ENCODE assay signal across 8 cellular contexts in the genomic region with DNA sequence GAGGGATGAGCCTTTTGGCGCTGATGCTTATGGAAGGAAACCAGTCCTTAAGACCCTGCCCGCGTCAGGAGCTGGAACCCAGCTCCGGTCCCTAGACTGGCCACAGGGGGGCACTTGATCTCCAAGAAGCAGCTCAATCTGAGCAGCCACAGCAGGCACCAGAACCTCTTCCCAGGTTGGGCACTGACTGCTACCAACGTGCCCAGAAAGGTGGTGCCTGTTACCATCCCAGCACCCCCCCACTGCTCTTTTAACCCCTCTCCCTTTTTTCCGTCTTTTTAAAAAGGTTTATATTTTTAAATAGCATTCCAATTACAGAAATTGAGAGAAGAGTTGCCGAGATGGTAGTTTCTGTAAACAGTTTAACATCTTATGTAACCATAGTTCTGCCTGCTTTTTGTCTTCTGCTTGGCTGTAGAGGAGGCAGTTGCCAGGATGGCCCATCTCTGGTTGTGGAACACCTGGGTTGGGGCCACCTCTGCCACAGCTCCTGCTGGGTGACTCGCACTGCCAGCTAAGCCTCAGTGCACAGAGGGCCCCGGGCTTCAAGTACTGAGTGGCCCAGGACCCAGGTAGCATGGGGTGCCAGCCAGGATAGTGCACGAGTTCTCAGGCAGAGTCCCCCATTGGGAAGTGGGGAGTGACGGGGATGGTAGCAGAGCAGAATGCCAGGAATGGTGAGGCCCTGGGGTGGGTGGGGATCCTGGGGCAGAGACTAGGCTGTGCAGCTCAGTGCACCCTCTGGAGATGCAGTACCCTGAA.
DNase-seq lines count a peak whose midpoint lies in the region; ATAC-seq, FAIRE-seq and TF ChIP-seq lines count a peak whose summit lies in the region.

No MANE protein-coding gene starts in this region.

- peaks cover 29% of the 10 kb centered on the region for H3K4me1 ChIP-seq in A549
- peaks cover 6% of the 10 kb centered on the region for H3K4me1 ChIP-seq in Karpas-422 (ENCODE audit: low read length)

- no peaks in the 10 kb centered on the region for H3K27me3 ChIP-seq in Karpas-422 (ENCODE audit: low read length)

- no peak overlapping the region for H3K4me2 ChIP-seq in A549
- H3K4me2 ChIP-seq in Karpas-422 (ENCODE audit: low read depth, low read length, poor library complexity, severe bottlenecking): no peak overlapping the region

- CTCF ChIA-PET in A549 (lab: Yijun Ruan, JAX) (interaction anchor here (0.5 to 42.9 kb wide), 29 partner anchors 9 to 1832 kb away, joined by 3 to 1613 read pairs (median 4); a partner anchor contains a TSS), activated B cell treated with CpG ODN at 0.5 μM for 24 hours (lab: Charles Lee) (interaction anchor here (0.7 to 9.4 kb wide), 15 partner anchors 8 to 494 kb away, joined by 3 to 347 read pairs (median 3); a partner anchor contains a TSS)

- TF ChIP-seq CTCF in A549 (IDR thresholded peaks at IDR 0.05) (peak; percentile 68), activated B cell treated with CpG ODN at 0.5 μM for 24 hours (IDR thresholded peaks at IDR 0.05) (no peak)

- no peaks in the 10 kb centered on the region for H3K27me3 Mint-ChIP-seq in activated B cell treated with CpG ODN at 0.5 μM for 24 hours

- ATAC-seq in A549 (peak; percentile 75 to 85), GM18505 (IDR thresholded peaks at IDR 0.05; ENCODE audit: unreplicated experiment) (peak; percentile 52), activated B cell treated with CpG ODN at 0.5 μM for 24 hours (ENCODE audit: low read depth) (peak; percentile 70)

- FAIRE-seq in A549 (lab: Jason Lieb, UNC): no peak

- no peak overlapping the region for H3K4me3 Mint-ChIP-seq in activated B cell treated with CpG ODN at 0.5 μM for 24 hours

- H3K9me2 ChIP-seq in Karpas-422 (replicated peaks; ENCODE audit: insufficient read depth, low read length): no peaks in the 10 kb centered on the region

- no peaks in the 10 kb centered on the region for H3K36me3 ChIP-seq in Karpas-422 (ENCODE audit: insufficient read depth, low read length)

- TF ChIP-seq POLR2A in A549 (IDR thresholded peaks at IDR 0.05; ENCODE audit: low read length) (no peak), GM18505 (IDR thresholded peaks at IDR 0.05; ENCODE audit: borderline replicate concordance, extremely low read depth, insufficient read depth, insufficient read length) (no peak)

- peaks cover 7% of the 10 kb centered on the region for H3K4me1 Mint-ChIP-seq in activated B cell treated with CpG ODN at 0.5 μM for 24 hours

- no peaks in the 10 kb centered on the region for H3K79me2 ChIP-seq in Karpas-422 (ENCODE audit: low read length)

- H3K9ac ChIP-seq in Karpas-422 (ENCODE audit: low read length): no peak overlapping the region

- H3K4me3 ChIP-seq in A549: no peak overlapping the region
- H3K4me3 ChIP-seq in Karpas-422 (ENCODE audit: low read length): no peak overlapping the region

- peaks cover 7% of the 10 kb centered on the region for H3K36me3 Mint-ChIP-seq in activated B cell treated with CpG ODN at 0.5 μM for 24 hours (ENCODE audit: low read depth)

- TF ChIP-seq RAD21 in A549 (conservative IDR thresholded peaks at IDR 0.05 in 1 of 2, IDR thresholded peaks at IDR 0.05 in 1 of 2): peak; percentile 70 to 86

- H2AFZ ChIP-seq in Karpas-422 (ENCODE audit: low read length): no peak overlapping the region

- H3K27ac ChIP-seq in A549: peak overlapping the region in 1 of 2 experiments; percentile 5; a peak in 1 of 6 replicates
- H3K27ac ChIP-seq in Karpas-422 (ENCODE audit: low read length): no peak overlapping the region
- no peak overlapping the region for H3K27ac ChIP-seq in caudate nucleus (ENCODE audit: low read depth, low read length)

- no peaks in the 10 kb centered on the region for H3K9me3 ChIP-seq in A549
- no peaks in the 10 kb centered on the region for H3K9me3 ChIP-seq in Karpas-422 (ENCODE audit: low read length)

- no peaks in the 10 kb centered on the region for H3K9me3 Mint-ChIP-seq in activated B cell treated with CpG ODN at 0.5 μM for 24 hours

- DNase-seq in A549 (ENCODE audit: low read depth in 1 of 2, low spot score in 1 of 2) (peak; percentile 76 to 82), Karpas-422 (peak; percentile 85), activated B cell treated with CpG ODN at 0.5 μM for 24 hours (peak; percentile 37), caudate nucleus (lab: John Stamatoyannopoulos, UW) (peak in 50 of 61 donors; percentile 7 to 79 (median 37)), kidney tubule cell (ENCODE audit: low spot score) (peak; percentile 65), NCI-H1105 (lab: John Stamatoyannopoulos, UW) (no peak)
- peak; percentile 67 for DNase-seq in stimulated activated CD4-positive, alpha-beta T cell treated with anti-CD3 and anti-CD28 coated beads, Interleukin-4, amount 100 ng/mL, for 1 hour

- TF ChIP-seq EP300 in A549 (IDR thresholded peaks at IDR 0.05): no peak

- intact Hi-C loops in activated B cell treated with CpG ODN at 0.5 μM for 24 hours (cut with micrococcal nuclease): loop anchor here (1.0 kb wide), 1 partner anchor 111 kb away; no protein-coding TSS in a partner anchor

- POLR2A ChIA-PET in A549 (lab: Yijun Ruan, JAX): interaction anchor here (0.5 to 2.5 kb wide), 4 partner anchors 62 to 460 kb away, joined by 3 to 19 read pairs (median 8); a partner anchor contains a TSS
- POLR2A ChIA-PET in activated B cell treated with CpG ODN at 0.5 μM for 24 hours (lab: Charles Lee): interaction anchor here (1.2 kb wide), 1 partner anchor 65 kb away, joined by 4 read pairs; a partner anchor contains a TSS

- H3K27ac Mint-ChIP-seq in activated B cell treated with CpG ODN at 0.5 μM for 24 hours: no peak overlapping the region

- H4K20me1 ChIP-seq in Karpas-422 (ENCODE audit: insufficient read depth, low read depth, low read length): peaks cover 12% of the 10 kb centered on the region; the same call in 1 of the 2 replicates

- WGBS in A549 (ENCODE audit: missing lambda C conversion rate): 29% methylated on average over 8 of the region's 11 CpGs

TF ChIP-seq in A549, 52 proteins besides CTCF, POLR2A, EP300 and RAD21:
- TF ChIP-seq CHD4 (IDR thresholded peaks at IDR 0.05; ENCODE audit: borderline replicate concordance) (no peak), JUN (IDR thresholded peaks at IDR 0.05) (no peak), SMC3 (IDR thresholded peaks at IDR 0.05) (peak; percentile 75)
